7 cellular contexts compared by ENCODE assay signal in the genomic region with DNA sequence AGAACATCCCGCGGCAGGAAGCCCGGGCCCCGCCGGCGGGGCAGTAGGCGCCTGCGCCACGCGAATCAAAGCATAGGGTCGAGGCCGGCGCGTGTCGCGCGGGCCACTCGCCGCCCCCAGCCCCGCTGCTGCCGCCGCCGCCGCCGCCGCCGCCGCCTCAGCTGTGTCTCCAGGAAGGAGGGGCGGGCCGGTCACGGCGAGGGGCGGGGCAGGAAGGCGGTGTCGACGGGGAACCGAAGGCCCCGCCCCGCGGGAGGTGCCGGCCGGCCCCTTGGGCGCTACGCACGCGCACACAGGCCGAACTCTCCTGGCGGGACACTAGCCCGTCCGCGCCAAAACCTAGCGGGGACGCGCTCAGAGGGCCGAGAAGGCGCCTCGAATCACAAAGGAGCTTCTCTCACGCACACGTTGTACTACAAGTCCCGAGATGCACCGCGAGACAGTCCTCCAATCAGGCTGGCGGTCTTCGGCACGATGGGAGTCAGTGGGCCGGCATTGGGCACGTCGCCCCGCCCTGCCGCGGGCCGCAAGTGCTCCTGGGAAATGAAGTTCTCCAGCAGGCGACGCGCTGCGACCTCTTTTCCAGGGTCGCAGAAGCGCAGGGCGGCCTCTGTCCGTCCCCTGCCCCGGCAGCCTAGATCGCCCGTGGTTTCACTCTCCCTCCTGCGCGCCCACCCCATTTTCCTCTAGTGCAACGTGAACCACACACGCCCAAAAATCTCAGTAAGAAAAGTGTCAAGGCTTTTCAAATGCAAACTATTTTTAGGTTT. TPM values are rescaled to one million over a fixed set of nuclear protein-coding genes. Genes with fewer than 3 reads are reported as not detected.
DNase-seq lines count a peak whose midpoint lies in the region; ATAC-seq and TF ChIP-seq lines count a peak whose summit lies in the region.

A gene (minus strand): TSS at position 171 of the 770 bp plus-strand sequence. CDS start 164 bp downstream, at position 7.

- TF ChIP-seq CTCF in hepatocyte (IDR thresholded peaks at IDR 0.05; ENCODE audit: poor library complexity): no peak

- H3K9me3 ChIP-seq in hepatocyte (ENCODE audit: low read depth): no peaks in the 10 kb centered on the region

- H3K4me2 ChIP-seq in hepatocyte: peak within 1 kb of the TSS; percentile 91

- under 1% methylated on average over 47 of the region's 87 CpGs for WGBS in hepatocyte (ENCODE audit: low lambda C conversion rate, missing lambda C conversion rate)

- peaks cover 12% of the 10 kb centered on the region for H3K4me1 ChIP-seq in hepatocyte (ENCODE audit: insufficient read depth)

- peak; percentile 97 to 99 for DNase-seq in NCI-H2081 (lab: John Stamatoyannopoulos, UW)
- DNase-seq in T1000 (lab: John Stamatoyannopoulos, UW): peak; percentile 93
- peak; percentile 99 for DNase-seq in astrocyte of the hippocampus (ENCODE audit: low read depth, low spot score)
- peak; percentile 98 for DNase-seq in hepatocyte (ENCODE audit: low spot score)
- peak; percentile 96 for DNase-seq in renal cortical epithelial cell (ENCODE audit: low read depth)

- H3K27ac ChIP-seq in hepatocyte: peak within 1 kb of the TSS; percentile 93

- no peaks in the 10 kb centered on the region for H3K9me2 ChIP-seq in hepatocyte (replicated peaks; ENCODE audit: insufficient read depth)

- H3K36me3 ChIP-seq in hepatocyte (replicated peaks; ENCODE audit: insufficient read depth, low read depth): no peaks in the 10 kb centered on the region

- peaks cover 40% of the 10 kb centered on the region for H3K79me2 ChIP-seq in hepatocyte

- H2AFZ ChIP-seq in hepatocyte: peak within 1 kb of the TSS; percentile 83

- H4K20me1 ChIP-seq in hepatocyte (ENCODE audit: insufficient read depth, poor library complexity, severe bottlenecking): no peaks in the 10 kb centered on the region

- ATAC-seq in GM18508 (IDR thresholded peaks at IDR 0.05; ENCODE audit: insufficient read depth, unreplicated experiment) (peak; percentile 88), HG03025 (IDR thresholded peaks at IDR 0.05; ENCODE audit: low FRiP score, unreplicated experiment) (peak; percentile 93)

- H3K27me3 ChIP-seq in hepatocyte: no peaks in the 10 kb centered on the region

- H3K4me3 ChIP-seq in hepatocyte: peak within 1 kb of the TSS; percentile 78

RNA-seq across cellular contexts. Expression of the gene that starts here (rescaled TPM):
- total RNA-seq in hepatocyte (35.3 and 36.9 TPM in 2 replicates), renal cortical epithelial cell (13.5 and 47.5 TPM in 2 replicates)
- 14.8 and 16.8 TPM in 2 replicates for polyA plus RNA-seq in hepatocyte

Comparison
In these comparisons a context has a peak if more than half of its experiments do, and no peak if none do; other contexts are left out.
1. Peak in every context shown above with its lines: DNase-seq, ATAC-seq, H3K4me3 ChIP-seq and H3K27ac ChIP-seq.